8 cellular contexts compared by ENCODE assay signal in genomic region chr12:53079226-53080117, GRCh38. TPM values are rescaled to one million over a fixed set of nuclear protein-coding genes. Genes with fewer than 3 reads are reported as not detected.
DNase-seq lines count a peak whose midpoint lies in the region; ATAC-seq and TF ChIP-seq lines count a peak whose summit lies in the region.

SPRYD3 (minus strand) TSS chr12:53079390; CDS start chr12:53079333, 57 bp downstream.

- 6% methylated on average over 36 of the region's 67 CpGs for WGBS in SK-N-SH (ENCODE audit: low lambda C conversion rate)
- WGBS in testis, 2 donors, result 1% methylated on average over 26 to 52 of the region's 67 CpGs

- TF ChIP-seq RAD21 in SK-N-SH (IDR thresholded peaks at IDR 0.05; ENCODE audit: low read length), result no peak

- intact Hi-C loops in testis (cut with DNase I; ENCODE audit: low total_unique reads), result no loop called here

- H2AFZ ChIP-seq in SK-N-SH (ENCODE audit: low read depth), result peak within 1 kb of the TSS; percentile 68

- peak; percentile 96 for DNase-seq in GM04504 (ENCODE audit: low read depth)
- peak; percentile 92 for DNase-seq in NCI-H1048 (lab: John Stamatoyannopoulos, UW)
- DNase-seq in SK-N-SH, result peak; percentile 100
- DNase-seq in activated naive CD4-positive, alpha-beta T cell treated with anti-CD3 and anti-CD28 coated beads, Interleukin-2, amount 50 U/mL, for 16 hours, result peak; percentile 94
- DNase-seq in germinal center (ENCODE audit: low spot score), result peak; percentile 100
- peak; percentile 90 for DNase-seq in omental fat pad (ENCODE audit: low spot score)
- DNase-seq in testis, result peak; percentile 98

- H3K4me2 ChIP-seq in SK-N-SH, result peak within 1 kb of the TSS; percentile 99

- H3K4me3 ChIP-seq in SK-N-SH (ENCODE audit: low read depth in 2 of 2, low read length in 1 of 2) (peak within 1 kb of the TSS; percentile 55 to 72), testis (peak within 1 kb of the TSS; percentile 59 to 82)

- no peak for TF ChIP-seq CTCF in SK-N-SH (IDR thresholded peaks at IDR 0.05)
- TF ChIP-seq CTCF in omental fat pad (IDR thresholded peaks at IDR 0.05), result no peak
- peak in 1 of 3 experiments; percentile 2 for TF ChIP-seq CTCF in testis (IDR thresholded peaks at IDR 0.05)

- peaks cover 15 to 20% of the 10 kb centered on the region in 2 experiments for H3K36me3 ChIP-seq in SK-N-SH (replicated peaks in 1 of 2; ENCODE audit: control insufficient read depth in 1 of 2, insufficient read depth in 2 of 2, low read length in 1 of 2)
- H3K36me3 ChIP-seq in testis (ENCODE audit: low read depth, missing control alignments), result no peaks in the 10 kb centered on the region

- peaks cover 35% of the 10 kb centered on the region for H3K79me2 ChIP-seq in SK-N-SH (ENCODE audit: insufficient read depth)

- H3F3A ChIP-seq in SK-N-SH (replicated peaks; ENCODE audit: insufficient read depth), result peaks cover 24% of the 10 kb centered on the region

- no peaks in the 10 kb centered on the region for H3K9me3 ChIP-seq in SK-N-SH
- H3K9me3 ChIP-seq in testis, result no peaks in the 10 kb centered on the region

- H3K27me3 ChIP-seq in SK-N-SH (ENCODE audit: insufficient read depth), result no peaks in the 10 kb centered on the region
- H3K27me3 ChIP-seq in testis, result no peaks in the 10 kb centered on the region

- H4K20me1 ChIP-seq in SK-N-SH (ENCODE audit: insufficient read depth), result no peaks in the 10 kb centered on the region

- ATAC-seq in HG02571 (IDR thresholded peaks at IDR 0.05; ENCODE audit: unreplicated experiment) (peak; percentile 99), omental fat pad (ENCODE audit: low FRiP score) (peak; percentile 99)

- H3K9ac ChIP-seq in SK-N-SH, result peak within 1 kb of the TSS; percentile 83

- H3K9me2 ChIP-seq in SK-N-SH, result no peaks in the 10 kb centered on the region

- POLR2A ChIA-PET in SK-N-SH (lab: Yijun Ruan, JAX), result interaction anchor here (0.5 to 2.0 kb wide), 11 partner anchors 10 to 101 kb away, joined by 3 to 10 read pairs (median 4); partner anchors contain the start of genes CSAD, IGFBP6, SOAT2 and ZNF740

- H3K4me1 ChIP-seq in SK-N-SH (ENCODE audit: control insufficient read depth in 1 of 2, insufficient read depth in 2 of 2, low read depth in 1 of 2, low read length in 1 of 2) (peaks cover 7 to 14% of the 10 kb centered on the region in 2 experiments; a peak in 2 of 4 replicates), testis (peaks cover 8% of the 10 kb centered on the region)

- CTCF ChIA-PET in SK-N-SH (lab: Yijun Ruan, JAX), result interaction anchor here (0.6 to 8.8 kb wide), 11 partner anchors 11 to 172 kb away, joined by 3 to 130 read pairs (median 5); partner anchors contain the start of gene IGFBP6

- TF ChIP-seq POLR2A in testis (IDR thresholded peaks at IDR 0.05), result peak; percentile 47

- H3K27ac ChIP-seq in SK-N-SH (ENCODE audit: low read depth in 2 of 2, low read length in 1 of 2), result peak within 1 kb of the TSS; percentile 94 to 96
- H3K27ac ChIP-seq in testis, result peak within 1 kb of the TSS; percentile 91

- no peak; a peak in 1 of 4 replicates for TF ChIP-seq EP300 in SK-N-SH (IDR thresholded peaks at IDR 0.05; ENCODE audit: borderline replicate concordance in 1 of 2, low read depth in 1 of 2, low read length in 1 of 2)

TF ChIP-seq in SK-N-SH, 30 proteins besides CTCF, POLR2A, EP300 and RAD21 (continues in another document):
- no peak for TF ChIP-seq FOXM1 (IDR thresholded peaks at IDR 0.05; ENCODE audit: low read depth)
- TF ChIP-seq RXRA (IDR thresholded peaks at IDR 0.05; ENCODE audit: borderline replicate concordance, low read depth), result 0 out of 2 replicates have a peak, but pooled peaks have one; percentile 17
- TF ChIP-seq MXI1 (IDR thresholded peaks at IDR 0.05; ENCODE audit: low read depth, low read length), result no peak; the same call in 1 of the 2 replicates
- 0 out of 2 replicates have a peak, but pooled peaks have one; percentile 6 for TF ChIP-seq REST (IDR thresholded peaks at IDR 0.05; ENCODE audit: low read depth, low read length)
- TF ChIP-seq TCF12 (IDR thresholded peaks at IDR 0.05), result no peak; the same call in 1 of the 2 replicates
- no peak for TF ChIP-seq NFIC (IDR thresholded peaks at IDR 0.05; ENCODE audit: borderline replicate concordance)
- peak; percentile 86 for TF ChIP-seq RFX5 (IDR thresholded peaks at IDR 0.05; ENCODE audit: low read length)
- TF ChIP-seq RCOR1 (IDR thresholded peaks at IDR 0.05; ENCODE audit: low read length), result no peak; the same call in 1 of the 2 replicates
- peak; percentile 73 for TF ChIP-seq ELF1 (IDR thresholded peaks at IDR 0.05)
- TF ChIP-seq CHD2 (IDR thresholded peaks at IDR 0.05; ENCODE audit: low read length, partially characterized antibody), result peak; percentile 91
- no peak for TF ChIP-seq GATA2 (CRISPR knock-in tag; IDR thresholded peaks at IDR 0.05)
- TF ChIP-seq ZBTB33 (IDR thresholded peaks at IDR 0.05; ENCODE audit: borderline replicate concordance, low read depth), result no peak
- peak; percentile 68; the same call in 1 of the 2 replicates for TF ChIP-seq TAF1 (IDR thresholded peaks at IDR 0.05; ENCODE audit: borderline replicate concordance, low read depth, low read length)
- no peak for TF ChIP-seq FOXJ3 (CRISPR knock-in tag; IDR thresholded peaks at IDR 0.05)
- no peak for TF ChIP-seq MEF2A (IDR thresholded peaks at IDR 0.05; ENCODE audit: borderline replicate concordance, low read depth)
- TF ChIP-seq TEAD4 (IDR thresholded peaks at IDR 0.05; ENCODE audit: borderline replicate concordance, insufficient read depth), result 0 out of 2 replicates have a peak, but pooled peaks have one; percentile 6
- no peak for TF ChIP-seq JUND (IDR thresholded peaks at IDR 0.05)
- 0 out of 2 replicates have a peak, but pooled peaks have one; percentile 59 for TF ChIP-seq YY1 (IDR thresholded peaks at IDR 0.05; ENCODE audit: low read depth)
- peak; percentile 100 for TF ChIP-seq PBX3 (IDR thresholded peaks at IDR 0.05)
- no peak for TF ChIP-seq NRF1 (IDR thresholded peaks at IDR 0.05; ENCODE audit: low read depth, low read length)
- peak; percentile 54 for TF ChIP-seq GABPA (IDR thresholded peaks at IDR 0.05; ENCODE audit: low read depth)

RNA-seq across cellular contexts. Expression of gene SPRYD3, which starts in this region (rescaled TPM):
- polyA plus RNA-seq in SK-N-SH (2012; rRNA removed) (20.3 and 25.8 TPM in 2 replicates), testis (ENCODE audit: insufficient read depth, low read depth, low replicate concordance) (29.5 TPM)
- polyA plus RNA-seq in SK-N-SH (2012; cell fraction: cytosol; rRNA removed), result 14.7 and 19.4 TPM in 2 replicates
- 20.4 and 23.9 TPM in 2 replicates for polyA plus RNA-seq in SK-N-SH (2012; cell fraction: nucleus; rRNA removed)
- total RNA-seq in omental fat pad (10 to 100 TPM; 31.5 to 42.3 (median 36.3) TPM), testis (10 to 100 TPM; 27.7 to 29.5 TPM)

Comparison
In these comparisons a context has a peak if more than half of its experiments do, and no peak if none do; other contexts are left out.
1. Peak in every context shown above with its lines: DNase-seq, ATAC-seq, H3K4me3 ChIP-seq and H3K27ac ChIP-seq.